Comparison of ENCODE assay signal across 26 cellular contexts in genomic region chr1:115955228-115955627, GRCh38. TPM values are rescaled to one million over a fixed set of nuclear protein-coding genes. Genes with fewer than 3 reads are reported as not detected.
A peak's percentile ranks its signal among the peaks of the same experiment; 100 is the strongest.
DNase-seq lines count a peak whose midpoint lies in the region; ATAC-seq and TF ChIP-seq lines count a peak whose summit lies in the region.
"Had no signal": no experiment of that assay in that cellular context is flagged by ENCODE, and none has a peak within 500 bp of the region (broad histone marks: within the 10 kb centered on the region; RNA-seq: fewer than 3 reads in every experiment).

No MANE protein-coding gene starts in this region.

- no peak overlapping the region for H2BK15ac ChIP-seq in mesenchymal stem cell (ENCODE audit: low read depth, poor library complexity, severe bottlenecking)

- H2BK12ac ChIP-seq in mesenchymal stem cell (ENCODE audit: low read length in 2 of 2), result no peak overlapping the region

- TF ChIP-seq CTCF in left lung (IDR thresholded peaks at IDR 0.05) (no peak), upper lobe of right lung (IDR thresholded peaks at IDR 0.05) (no peak)

- H4K8ac ChIP-seq in mesenchymal stem cell (ENCODE audit: low read length), result peak overlapping the region; percentile 64

- no peak overlapping the region for H2AFZ ChIP-seq in mesenchymal stem cell (ENCODE audit: low read depth, low read length)

- H3K79me1 ChIP-seq in mesenchymal stem cell (replicated peaks; ENCODE audit: low read length, poor library complexity, severe bottlenecking), result no peaks in the 10 kb centered on the region

- H3K9ac ChIP-seq in mesenchymal stem cell (ENCODE audit: low read length), result no peak overlapping the region
- H3K9ac ChIP-seq: BLaER1 had no signal

- H3K9me3 ChIP-seq in left lung (no peaks in the 10 kb centered on the region), mesenchymal stem cell (ENCODE audit: control insufficient read depth, low read length) (no peaks in the 10 kb centered on the region), upper lobe of right lung (no peaks in the 10 kb centered on the region)
- H3K9me3 ChIP-seq: BE2C, BLaER1 had no signal

- no peak overlapping the region for H3K4me2 ChIP-seq in mesenchymal stem cell (ENCODE audit: low read length, poor library complexity, severe bottlenecking)
- H3K4me2 ChIP-seq: BLaER1 had no signal

- H3K4me1 ChIP-seq in left lung (no peaks in the 10 kb centered on the region), mesenchymal stem cell (ENCODE audit: control insufficient read depth, insufficient read depth, low read depth, low read length) (no peaks in the 10 kb centered on the region), upper lobe of right lung (no peaks in the 10 kb centered on the region)
- H3K4me1 ChIP-seq: BE2C had no signal

- H3K4me3 ChIP-seq in left lung (no peak overlapping the region), mesenchymal stem cell (ENCODE audit: insufficient read depth in 1 of 2, low read depth in 1 of 2, low read length in 2 of 2) (no peak overlapping the region), upper lobe of right lung (no peak overlapping the region)
- H3K4me3 ChIP-seq: BLaER1, GM12878 had no signal

- H4K91ac ChIP-seq in mesenchymal stem cell (ENCODE audit: low read length), result no peak overlapping the region

- H3K36me3 ChIP-seq in left lung (no peaks in the 10 kb centered on the region), mesenchymal stem cell (ENCODE audit: control insufficient read depth in 1 of 2, insufficient read depth in 2 of 2, low read depth in 1 of 2, low read length in 2 of 2) (no peaks in the 10 kb centered on the region), upper lobe of right lung (no peaks in the 10 kb centered on the region)
- H3K36me3 ChIP-seq: BE2C, BLaER1 had no signal

- H2BK120ac ChIP-seq in mesenchymal stem cell (ENCODE audit: low read depth, low read length), result no peak overlapping the region

- H3K18ac ChIP-seq in mesenchymal stem cell (ENCODE audit: low read depth in 1 of 2, low read length in 2 of 2), result no peak overlapping the region

- DNase-seq in left lung (no peak), mesenchymal stem cell (no peak), upper lobe of right lung (no peak), NCI-H526 (lab: John Stamatoyannopoulos, UW) (no peak), mesenteric fat pad (ENCODE audit: low spot score) (no peak)
- DNase-seq in stimulated activated effector memory CD8-positive, alpha-beta T cell treated with anti-CD3 and anti-CD28 coated beads, Interleukin-12 subunit alpha, Interleukin-12 subunit beta, amount 100 ng/mL, for 72 hours (ENCODE audit: low spot score in 2 of 2), result no peak
- DNase-seq: 8988T; ACHN; BE2C; C1 segment of cervical spinal cord; CD4-positive, alpha-beta memory T cell; CD4-positive, CD25-positive, alpha-beta regulatory T cell; CD8-positive, alpha-beta memory T cell; COR-L47; DMS 273 treated with DMSO at 0.1 percent for 48 hours; DMS153; DMS53; DMS79; DND-41; EL; GDM1 had no signal

- 76% methylated on average over 1 of the region's 1 CpG for WGBS in mesenchymal stem cell

- H3K4me3 Mint-ChIP-seq in stimulated activated effector memory CD8-positive, alpha-beta T cell treated with anti-CD3 and anti-CD28 coated beads, Interleukin-12 subunit alpha, Interleukin-12 subunit beta, amount 100 ng/mL, for 72 hours, result no peak overlapping the region
- H3K4me3 Mint-ChIP-seq: CD14-positive monocyte; CD4-positive, alpha-beta memory T cell; CD4-positive, CD25-positive, alpha-beta regulatory T cell; CD8-positive, alpha-beta memory T cell had no signal

- no peak overlapping the region for H3K27ac Mint-ChIP-seq in stimulated activated effector memory CD8-positive, alpha-beta T cell treated with anti-CD3 and anti-CD28 coated beads, Interleukin-12 subunit alpha, Interleukin-12 subunit beta, amount 100 ng/mL, for 72 hours
- H3K27ac Mint-ChIP-seq: CD4-positive, alpha-beta memory T cell; CD4-positive, CD25-positive, alpha-beta regulatory T cell; CD8-positive, alpha-beta memory T cell had no signal

- H2AK5ac ChIP-seq in mesenchymal stem cell (ENCODE audit: low read length, severe bottlenecking), result no peak overlapping the region

- H3K14ac ChIP-seq in mesenchymal stem cell (ENCODE audit: low read length in 2 of 2), result no peak overlapping the region

- H3K9me3 Mint-ChIP-seq in stimulated activated effector memory CD8-positive, alpha-beta T cell treated with anti-CD3 and anti-CD28 coated beads, Interleukin-12 subunit alpha, Interleukin-12 subunit beta, amount 100 ng/mL, for 72 hours, result no peaks in the 10 kb centered on the region
- H3K9me3 Mint-ChIP-seq: CD8-positive, alpha-beta memory T cell had no signal

- no peak overlapping the region for H3K27ac ChIP-seq in left lung
- H3K27ac ChIP-seq in mesenchymal stem cell (ENCODE audit: low read length, poor library complexity, severe bottlenecking), result no peak overlapping the region
- no peak overlapping the region for H3K27ac ChIP-seq in upper lobe of right lung
- H3K27ac ChIP-seq: BLaER1 had no signal

- no peaks in the 10 kb centered on the region for H3K4me1 Mint-ChIP-seq in stimulated activated effector memory CD8-positive, alpha-beta T cell treated with anti-CD3 and anti-CD28 coated beads, Interleukin-12 subunit alpha, Interleukin-12 subunit beta, amount 100 ng/mL, for 72 hours
- H3K4me1 Mint-ChIP-seq: CD4-positive, alpha-beta memory T cell; CD4-positive, CD25-positive, alpha-beta regulatory T cell; CD8-positive, alpha-beta memory T cell had no signal

- no peak overlapping the region for H3K23ac ChIP-seq in mesenchymal stem cell (ENCODE audit: low read length in 2 of 2)

- H2BK5ac ChIP-seq in mesenchymal stem cell (ENCODE audit: low read depth, low read length, poor library complexity, severe bottlenecking), result no peak overlapping the region

- no peaks in the 10 kb centered on the region for H3K36me3 Mint-ChIP-seq in stimulated activated effector memory CD8-positive, alpha-beta T cell treated with anti-CD3 and anti-CD28 coated beads, Interleukin-12 subunit alpha, Interleukin-12 subunit beta, amount 100 ng/mL, for 72 hours
- H3K36me3 Mint-ChIP-seq: CD4-positive, alpha-beta memory T cell; CD4-positive, CD25-positive, alpha-beta regulatory T cell had no signal

- H3K4ac ChIP-seq in mesenchymal stem cell (ENCODE audit: low read depth in 1 of 2, low read length in 2 of 2), result no peak overlapping the region

- ATAC-seq in left lung (peak; percentile 66), upper lobe of right lung (peak; percentile 66)
- no peak for ATAC-seq in stimulated activated effector memory CD8-positive, alpha-beta T cell treated with anti-CD3 and anti-CD28 coated beads, Interleukin-12 subunit alpha, Interleukin-12 subunit beta, amount 100 ng/mL, for 72 hours
- ATAC-seq: GM12878 had no signal

- H3K27me3 ChIP-seq in left lung (no peaks in the 10 kb centered on the region), mesenchymal stem cell (ENCODE audit: control insufficient read depth in 1 of 2, insufficient read depth in 1 of 2, low read length in 2 of 2) (peaks cover 0 to 22% of the 10 kb centered on the region in 2 experiments), upper lobe of right lung (no peaks in the 10 kb centered on the region)
- H3K27me3 ChIP-seq: BLaER1 had no signal

- intact Hi-C loops in left lung (cut with DNase I) (no loop called here), upper lobe of right lung (cut with DNase I) (no loop called here)

RNA-seq across cellular contexts. Expression of gene SLC22A15, which starts 21.1 kb away (rescaled TPM):
- total RNA-seq in left lung (10 to 100 TPM; 11.2 to 23.0 TPM), upper lobe of right lung (25.7 TPM), mesenteric fat pad (5.1 TPM)
- polyA plus RNA-seq in mesenchymal stem cell (2013, experiment 1 of 2), result 1.4 TPM
- 1.6 TPM for polyA plus RNA-seq in mesenchymal stem cell (2013, experiment 2 of 2)
- total RNA-seq: G401 had no signal
- polyA plus RNA-seq: AG04450; CD4-positive, alpha-beta memory T cell; CD8-positive, alpha-beta memory T cell had no signal
